ENCODE assay signal across 10 cellular contexts in genomic region chr22:23386245-23386631, GRCh38.
DNase-seq lines count a peak whose midpoint lies in the region; ATAC-seq and TF ChIP-seq lines count a peak whose summit lies in the region.
"Had no signal": no experiment of that assay in that cellular context is flagged by ENCODE, and none has a peak within 500 bp of the region (broad histone marks: within the 10 kb centered on the region; RNA-seq: fewer than 3 reads in every experiment).

No MANE protein-coding gene starts in this region.

- H3K27ac ChIP-seq in WERI-Rb-1, result peak overlapping the region; percentile 39
- H3K27ac ChIP-seq in right lobe of liver, result no peak overlapping the region
- H3K27ac ChIP-seq: epithelial cell of prostate had no signal

- no peaks in the 10 kb centered on the region for H3K36me3 Mint-ChIP-seq in activated T-cell treated with anti-CD3 and anti-CD28 coated beads, Interleukin-2, amount 50 U/mL, for 72 hours (ENCODE audit: insufficient read depth in 2 of 2)
- H3K36me3 Mint-ChIP-seq in activated T-cell treated with anti-CD3 and anti-CD28 coated beads, Interleukin-2, amount 50 U/mL, for 24 hours (ENCODE audit: low read depth), result no peaks in the 10 kb centered on the region
- H3K36me3 Mint-ChIP-seq in stimulated activated naive B cell treated with anti-CD40 and anti-IgM and Interleukin-4, amounts not matched to agents 10 μg/mL and 1 μg/mL and 100 μg/mL, for 72 hours, result no peaks in the 10 kb centered on the region

- no peak for DNase-seq in activated T-cell treated with anti-CD3 and anti-CD28 coated beads, Interleukin-2, amount 50 U/mL, for 72 hours
- no peak for DNase-seq in activated T-cell treated with anti-CD3 and anti-CD28 coated beads, Interleukin-2, amount 50 U/mL, for 24 hours
- no peak for DNase-seq in WERI-Rb-1
- DNase-seq in right lobe of liver, result no peak
- no peak for DNase-seq in stimulated activated naive B cell treated with anti-CD40 and anti-IgM and Interleukin-4, amounts not matched to agents 10 μg/mL and 1 μg/mL and 100 μg/mL, for 72 hours
- DNase-seq in germinal center (ENCODE audit: low spot score), result no peak
- no peak for DNase-seq in Kasumi-1 (lab: John Stamatoyannopoulos, UW)

- intact Hi-C loops in right lobe of liver (cut with DNase I), result loop anchor here (5.0 to 10.0 kb wide), 3 partner anchors 71 to 221 kb away; no protein-coding TSS in a partner anchor

- H3K27me3 Mint-ChIP-seq in activated T-cell treated with anti-CD3 and anti-CD28 coated beads, Interleukin-2, amount 50 U/mL, for 72 hours (ENCODE audit: low read depth), result no peaks in the 10 kb centered on the region
- peaks cover 12% of the 10 kb centered on the region for H3K27me3 Mint-ChIP-seq in activated T-cell treated with anti-CD3 and anti-CD28 coated beads, Interleukin-2, amount 50 U/mL, for 24 hours
- H3K27me3 Mint-ChIP-seq in stimulated activated naive B cell treated with anti-CD40 and anti-IgM and Interleukin-4, amounts not matched to agents 10 μg/mL and 1 μg/mL and 100 μg/mL, for 72 hours, result peaks cover 16 to 31% of the 10 kb centered on the region in 2 donors

- no peaks in the 10 kb centered on the region for H3K9me3 Mint-ChIP-seq in activated T-cell treated with anti-CD3 and anti-CD28 coated beads, Interleukin-2, amount 50 U/mL, for 72 hours
- no peaks in the 10 kb centered on the region for H3K9me3 Mint-ChIP-seq in activated T-cell treated with anti-CD3 and anti-CD28 coated beads, Interleukin-2, amount 50 U/mL, for 24 hours
- no peaks in the 10 kb centered on the region for H3K9me3 Mint-ChIP-seq in stimulated activated naive B cell treated with anti-CD40 and anti-IgM and Interleukin-4, amounts not matched to agents 10 μg/mL and 1 μg/mL and 100 μg/mL, for 72 hours

- H3K36me3 ChIP-seq in WERI-Rb-1 (no peaks in the 10 kb centered on the region), right lobe of liver (no peaks in the 10 kb centered on the region)

- no peaks in the 10 kb centered on the region for H3K9me3 ChIP-seq in WERI-Rb-1 (ENCODE audit: severe bottlenecking)
- H3K9me3 ChIP-seq in right lobe of liver, result no peaks in the 10 kb centered on the region

- no peaks in the 10 kb centered on the region for H3K4me1 Mint-ChIP-seq in activated T-cell treated with anti-CD3 and anti-CD28 coated beads, Interleukin-2, amount 50 U/mL, for 72 hours (ENCODE audit: low read depth)
- no peaks in the 10 kb centered on the region for H3K4me1 Mint-ChIP-seq in activated T-cell treated with anti-CD3 and anti-CD28 coated beads, Interleukin-2, amount 50 U/mL, for 24 hours (ENCODE audit: low read depth)
- peaks cover 0 to 6% of the 10 kb centered on the region in 2 donors for H3K4me1 Mint-ChIP-seq in stimulated activated naive B cell treated with anti-CD40 and anti-IgM and Interleukin-4, amounts not matched to agents 10 μg/mL and 1 μg/mL and 100 μg/mL, for 72 hours

- H3K4me3 Mint-ChIP-seq in activated T-cell treated with anti-CD3 and anti-CD28 coated beads, Interleukin-2, amount 50 U/mL, for 72 hours, result no peak overlapping the region
- H3K4me3 Mint-ChIP-seq in activated T-cell treated with anti-CD3 and anti-CD28 coated beads, Interleukin-2, amount 50 U/mL, for 24 hours, result no peak overlapping the region
- no peak overlapping the region for H3K4me3 Mint-ChIP-seq in stimulated activated naive B cell treated with anti-CD40 and anti-IgM and Interleukin-4, amounts not matched to agents 10 μg/mL and 1 μg/mL and 100 μg/mL, for 72 hours

- H3K27ac Mint-ChIP-seq in activated T-cell treated with anti-CD3 and anti-CD28 coated beads, Interleukin-2, amount 50 U/mL, for 72 hours, result no peak overlapping the region
- H3K27ac Mint-ChIP-seq in activated T-cell treated with anti-CD3 and anti-CD28 coated beads, Interleukin-2, amount 50 U/mL, for 24 hours, result no peak overlapping the region
- H3K27ac Mint-ChIP-seq in stimulated activated naive B cell treated with anti-CD40 and anti-IgM and Interleukin-4, amounts not matched to agents 10 μg/mL and 1 μg/mL and 100 μg/mL, for 72 hours, result no peak overlapping the region

- TF ChIP-seq CTCF in WERI-Rb-1 (IDR thresholded peaks at IDR 0.05; ENCODE audit: low read depth, low read length), result no peak
- peak in 1 of 4 donors; percentile 0 for TF ChIP-seq CTCF in right lobe of liver (IDR thresholded peaks at IDR 0.05)

- WGBS in right lobe of liver (ENCODE audit: insufficient coverage, low coverage, low lambda C conversion rate, missing lambda C conversion rate), result no CpG with 5 or more reads among the region's 8 CpGs

- TF ChIP-seq POLR2A in right lobe of liver (IDR thresholded peaks at IDR 0.05), result no peak

- peak; percentile 37 to 44 for ATAC-seq in activated T-cell treated with anti-CD3 and anti-CD28 coated beads, Interleukin-2, amount 50 U/mL, for 72 hours (replicated peaks in 1 of 2)
- ATAC-seq in right lobe of liver (peak; percentile 6 to 35 (median 26)), HG03095 (IDR thresholded peaks at IDR 0.05; ENCODE audit: unreplicated experiment) (no peak)
- ATAC-seq in stimulated activated naive B cell treated with anti-CD40 and anti-IgM and Interleukin-4, amounts not matched to agents 10 μg/mL and 1 μg/mL and 100 μg/mL, for 72 hours (replicated peaks), result peak; percentile 22 to 41

- no peaks in the 10 kb centered on the region for H3K27me3 ChIP-seq in WERI-Rb-1 (ENCODE audit: insufficient read depth, low read depth, severe bottlenecking)
- H3K27me3 ChIP-seq in right lobe of liver, result no peaks in the 10 kb centered on the region

- H3K4me3 ChIP-seq in WERI-Rb-1 (ENCODE audit: low read depth, low read length) (no peak overlapping the region), right lobe of liver (no peak overlapping the region)
- H3K4me3 ChIP-seq: lung had no signal

- H3K4me1 ChIP-seq in right lobe of liver, result no peaks in the 10 kb centered on the region
